Comparison of ENCODE assay signal across 8 cellular contexts in the genomic region with DNA sequence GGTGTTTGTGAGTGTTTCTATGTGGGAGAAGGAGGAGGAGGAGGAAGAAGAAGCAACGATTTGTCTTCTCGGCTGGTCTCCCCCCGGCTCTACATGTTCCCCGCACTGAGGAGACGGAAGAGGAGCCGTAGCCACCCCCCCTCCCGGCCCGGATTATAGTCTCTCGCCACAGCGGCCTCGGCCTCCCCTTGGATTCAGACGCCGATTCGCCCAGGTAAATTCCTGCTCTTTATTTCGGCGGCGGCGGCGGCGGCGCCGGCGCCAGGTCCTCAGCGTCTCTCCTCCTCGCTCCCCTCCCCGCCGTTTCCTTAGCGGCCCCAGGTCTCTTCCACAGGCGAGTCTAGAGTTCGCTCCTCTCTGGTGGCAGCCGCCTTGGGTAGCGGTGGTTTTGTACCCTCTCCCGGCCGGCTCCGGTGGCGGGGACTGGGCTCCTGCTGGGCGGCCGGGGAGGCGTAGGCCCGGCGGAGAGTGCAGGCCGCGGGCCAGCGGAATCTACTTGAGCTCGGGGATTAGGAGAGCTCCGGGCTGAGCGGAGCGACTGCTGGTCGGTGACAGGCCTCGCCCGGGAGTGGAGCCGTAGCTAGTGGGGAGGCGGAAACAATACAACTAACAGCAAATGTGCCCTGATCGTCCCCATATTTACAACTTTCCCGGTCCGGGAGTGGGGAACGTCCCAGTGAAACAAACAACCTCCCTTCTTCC. TPM values are rescaled to one million over a fixed set of nuclear protein-coding genes. Genes with fewer than 3 reads are reported as not detected.
DNase-seq lines count a peak whose midpoint lies in the region; ATAC-seq and TF ChIP-seq lines count a peak whose summit lies in the region.

No MANE protein-coding gene starts in this region.

- no peaks in the 10 kb centered on the region; the same call in 1 of the 2 replicates for H3K36me3 Mint-ChIP-seq in WTC11

- no peaks in the 10 kb centered on the region for H3K27me3 ChIP-seq in kidney epithelial cell (ENCODE audit: control insufficient read depth, insufficient read depth, low read length)

- no peaks in the 10 kb centered on the region for H3K27me3 Mint-ChIP-seq in WTC11 (ENCODE audit: low read depth)

- CTCF ChIA-PET in WTC11 (lab: Charles Lee): interaction anchor here (0.6 to 5.0 kb wide), 5 partner anchors 68 to 1220 kb away, joined by 3 to 23 read pairs (median 3); no protein-coding TSS in a partner anchor

- POLR2A ChIA-PET in WTC11 (lab: Charles Lee): interaction anchor here (0.6 to 0.7 kb wide), 2 partner anchors 23 to 133 kb away, joined by 3 read pairs; no protein-coding TSS in a partner anchor

- H3K9me3 Mint-ChIP-seq in WTC11: no peaks in the 10 kb centered on the region

- peak overlapping the region; percentile 94 for H3K4me3 Mint-ChIP-seq in WTC11

- peak; percentile 25 for ATAC-seq in HG02798 (IDR thresholded peaks at IDR 0.05; ENCODE audit: poor library complexity, unreplicated experiment)
- ATAC-seq in WTC11: peak; percentile 15

- no peaks in the 10 kb centered on the region for H3K36me3 ChIP-seq in kidney epithelial cell (ENCODE audit: control insufficient read depth, insufficient read depth, low read length)

- peak; percentile 17 for DNase-seq in GM10266 (ENCODE audit: extremely low spot score)
- peak; percentile 63 for DNase-seq in NCI-H2029 (lab: John Stamatoyannopoulos, UW)
- peak; percentile 60 for DNase-seq in WTC11 (ENCODE audit: low spot score)
- DNase-seq in central memory CD4-positive, alpha-beta T cell: peak; percentile 55
- DNase-seq in kidney epithelial cell (ENCODE audit: low read depth): no peak
- peak; percentile 24 to 30 for DNase-seq in stimulated activated CD4-positive, alpha-beta T cell treated with anti-CD3 and anti-CD28 coated beads, Interleukin-15, amount 100 ng/mL, for 48 hours (ENCODE audit: low read depth in 2 of 2)
- DNase-seq in middle frontal gyrus (ENCODE audit: extremely low spot score, low spot score): no peak

- peak overlapping the region; percentile 96 for H3K27ac Mint-ChIP-seq in WTC11

- H3K4me1 Mint-ChIP-seq in WTC11: peaks cover 35% of the 10 kb centered on the region

- H3K4me3 ChIP-seq in kidney epithelial cell (ENCODE audit: low read depth, low read length): peak overlapping the region; percentile 72

- TF ChIP-seq CTCF in GM10266 (IDR thresholded peaks at IDR 0.05; ENCODE audit: control insufficient read depth, insufficient read depth, low read depth, missing control alignments) (no peak), WTC11 (IDR thresholded peaks at IDR 0.05) (no peak), kidney epithelial cell (IDR thresholded peaks at IDR 0.05; ENCODE audit: insufficient read depth, low read length, poor library complexity, severe bottlenecking) (no peak)

TF ChIP-seq in WTC11, 78 proteins besides CTCF, POLR2A, EP300 and RAD21:
- TF ChIP-seq GABPB1 (CRISPR knock-in tag; IDR thresholded peaks at IDR 0.05): 0 out of 2 replicates have a peak, but pooled peaks have one; percentile 17
- no peak for TF ChIP-seq GRHL2 (CRISPR knock-in tag; IDR thresholded peaks at IDR 0.05; ENCODE audit: insufficient replicate concordance, severe bottlenecking)
- TF ChIP-seq ZNF281 (CRISPR knock-in tag; IDR thresholded peaks at IDR 0.05): no peak
- TF ChIP-seq HMGXB4 (CRISPR knock-in tag; IDR thresholded peaks at IDR 0.05): 0 out of 2 replicates have a peak, but pooled peaks have one; percentile 53

RNA-seq across cellular contexts. Expression of gene NIPBL, which starts 0.5 kb away (rescaled TPM):
- total RNA-seq in WTC11 (2021) (45.8 to 52.8 TPM (median 48.3 TPM) in 3 replicates), kidney epithelial cell (21.1 and 21.8 TPM in 2 replicates)

Comparison
In these comparisons a context has a peak if more than half of its experiments do, and no peak if none do; other contexts are left out.
1. DNase-seq: peak in GM10266 (single experiment), NCI-H2029 (single experiment), WTC11 (single experiment), central memory CD4-positive, alpha-beta T cell (single experiment) and stimulated activated CD4-positive, alpha-beta T cell treated with anti-CD3 and anti-CD28 coated beads, Interleukin-15, amount 100 ng/mL, for 48 hours (2 of 2); none in kidney epithelial cell (single experiment) and middle frontal gyrus (single experiment).